8 cellular contexts compared by ENCODE assay signal in the genomic region with DNA sequence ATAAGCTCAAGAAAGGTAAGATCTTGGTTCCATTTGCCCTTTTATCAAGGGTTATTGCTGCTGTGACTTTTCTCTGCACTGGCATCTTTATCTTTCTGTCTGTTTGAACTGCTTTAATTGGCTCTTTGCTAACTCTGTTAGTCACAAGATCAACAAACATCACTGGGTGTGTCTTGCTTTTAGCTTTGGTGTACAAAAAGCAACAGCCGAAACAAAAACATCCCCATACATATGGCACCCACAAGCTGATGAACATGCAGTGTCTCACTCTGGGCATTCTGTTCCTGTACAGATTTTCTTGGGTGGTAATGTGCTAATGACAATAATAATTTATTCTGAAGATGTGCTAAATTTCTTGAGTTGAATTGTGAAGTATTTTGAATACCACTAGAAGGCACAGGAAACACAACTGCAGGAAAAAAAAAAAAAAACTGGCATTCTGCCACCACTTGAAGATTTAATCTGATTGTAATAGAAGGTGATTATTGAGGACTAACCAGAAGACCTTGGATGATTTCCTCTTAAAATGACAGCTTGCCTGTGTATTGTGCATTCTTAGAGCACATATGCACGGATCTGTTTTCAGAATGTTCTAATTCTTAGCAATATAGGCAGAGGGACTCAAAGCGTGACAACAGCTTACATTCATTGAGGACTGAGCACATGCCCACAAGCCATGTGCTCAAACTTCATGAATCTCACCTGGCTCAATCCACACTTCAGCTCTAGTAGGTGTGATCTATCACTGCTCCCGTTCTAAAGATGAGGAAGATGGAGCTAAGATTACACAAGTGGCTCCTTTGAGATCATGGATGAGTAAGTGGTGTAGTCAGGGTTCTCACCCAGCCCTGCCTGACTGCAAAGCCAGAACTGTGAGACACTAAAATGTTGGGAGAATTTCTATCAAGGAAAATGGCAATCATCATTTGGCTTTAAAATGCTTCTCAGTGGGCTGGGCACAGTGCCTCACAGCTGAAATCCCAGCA.
DNase-seq lines count a peak whose midpoint lies in the region; ATAC-seq and TF ChIP-seq lines count a peak whose summit lies in the region.

No MANE protein-coding gene starts in this region.

- peak overlapping the region; percentile 4; the same call in 1 of the 2 replicates for H3K9ac ChIP-seq in OCI-LY1 (ENCODE audit: low read length)

- H3K9me2 ChIP-seq in OCI-LY1 (ENCODE audit: low read depth, low read length) = no peaks in the 10 kb centered on the region

- peaks cover 7% of the 10 kb centered on the region; the same call in 1 of the 2 replicates for H3K36me3 ChIP-seq in OCI-LY1 (ENCODE audit: insufficient read depth, low read length)
- H3K36me3 ChIP-seq in uterus = no peaks in the 10 kb centered on the region
- no peaks in the 10 kb centered on the region for H3K36me3 ChIP-seq in H7 (replicated peaks; ENCODE audit: control insufficient read depth, insufficient read depth, low read length)

- peak overlapping the region; percentile 26; the same call in 1 of the 2 replicates for H3K4me2 ChIP-seq in OCI-LY1 (ENCODE audit: low read length)

- peaks cover 33% of the 10 kb centered on the region for H3K79me2 ChIP-seq in OCI-LY1 (ENCODE audit: insufficient read depth, low read length)

- H3K27me3 ChIP-seq in OCI-LY1 (ENCODE audit: insufficient read depth, low read length) = no peaks in the 10 kb centered on the region
- no peaks in the 10 kb centered on the region for H3K27me3 ChIP-seq in uterus
- no peaks in the 10 kb centered on the region; the same call in 1 of the 2 replicates for H3K27me3 ChIP-seq in H7 (ENCODE audit: control insufficient read depth, insufficient read depth, low read length)

- ATAC-seq in HG03565 (IDR thresholded peaks at IDR 0.05; ENCODE audit: unreplicated experiment) = no peak

- DNase-seq in NCI-H2227 (lab: John Stamatoyannopoulos, UW; ENCODE audit: unreplicated experiment) (peak; percentile 3), NCI-H2227 treated with DMSO at 0.1 percent for 48 hours (lab: John Stamatoyannopoulos, UW) (no peak), fibroblast of gingiva (ENCODE audit: low read depth) (peak; percentile 82), uterus (no peak), NCI-H2081 treated with DMSO at 0.1 percent for 48 hours (lab: John Stamatoyannopoulos, UW) (no peak), H7 (no peak)

- no peak for TF ChIP-seq POLR2A in uterus (IDR thresholded peaks at IDR 0.05)

- H3K27ac ChIP-seq in OCI-LY1 (ENCODE audit: low read depth, low read length, poor library complexity, severe bottlenecking) (peak overlapping the region; percentile 74), uterus (peak overlapping the region; percentile 24 to 64)

- intact Hi-C loops in uterus (cut with DNase I; ENCODE audit: low total_unique reads) = no loop called here

- H3K4me3 ChIP-seq in OCI-LY1 (ENCODE audit: low read depth, low read length, poor library complexity, severe bottlenecking) = no peak overlapping the region
- no peak overlapping the region for H3K4me3 ChIP-seq in uterus
- H3K4me3 ChIP-seq in H7 (ENCODE audit: insufficient read depth, low read depth, low read length) = no peak overlapping the region

- H3K9me3 ChIP-seq in OCI-LY1 (ENCODE audit: low read length) (no peaks in the 10 kb centered on the region), uterus (no peaks in the 10 kb centered on the region)

- no peaks in the 10 kb centered on the region for H4K20me1 ChIP-seq in OCI-LY1 (ENCODE audit: insufficient read depth, low read length)

- H3K4me1 ChIP-seq in OCI-LY1 (ENCODE audit: insufficient read depth, low read length, severe bottlenecking) (peaks cover 63% of the 10 kb centered on the region), uterus (no peaks in the 10 kb centered on the region)

- no peak overlapping the region for H2AFZ ChIP-seq in OCI-LY1 (ENCODE audit: low read length)

- H3F3A ChIP-seq in OCI-LY1 (ENCODE audit: insufficient read depth, low read length) = no peaks in the 10 kb centered on the region; the same call in 1 of the 2 replicates

- TF ChIP-seq CTCF in OCI-LY1 (IDR thresholded peaks at IDR 0.05; ENCODE audit: low read length) (no peak), uterus (IDR thresholded peaks at IDR 0.05) (no peak)

Comparison
In these comparisons a context has a peak if more than half of its experiments do, and no peak if none do; other contexts are left out.
1. DNase-seq: peak in NCI-H2227 (single experiment) and fibroblast of gingiva (single experiment); none in NCI-H2227 treated with DMSO at 0.1 percent for 48 hours (single experiment), uterus (0 of 2), NCI-H2081 treated with DMSO at 0.1 percent for 48 hours (single experiment) and H7 (single experiment).